In genomic region chr19:53870485-53870844, GRCh38 we compare ENCODE assay signal across 8 cellular contexts. TPM values are rescaled to one million over a fixed set of nuclear protein-coding genes. Genes with fewer than 3 reads are reported as not detected.
DNase-seq lines count a peak whose midpoint lies in the region; ATAC-seq, FAIRE-seq and TF ChIP-seq lines count a peak whose summit lies in the region.
"Had no signal": no experiment of that assay in that cellular context is flagged by ENCODE, and none has a peak within 500 bp of the region (broad histone marks: within the 10 kb centered on the region; RNA-seq: fewer than 3 reads in every experiment).

No MANE protein-coding gene starts in this region.

- H3K4me3 ChIP-seq in WERI-Rb-1 (ENCODE audit: low read depth, low read length) (peak overlapping the region; percentile 66), iPS-18c (ENCODE audit: insufficient read depth, low read depth, low read length) (peak overlapping the region; percentile 16; the same call in 1 of the 2 replicates), subcutaneous abdominal adipose tissue (ENCODE audit: low read depth in 1 of 5, low read length in 5 of 5) (peak overlapping the region; percentile 11 to 71 (median 54)), Karpas-422 (ENCODE audit: low read length) (no peak overlapping the region)

- H3K9me3 ChIP-seq in WERI-Rb-1 (ENCODE audit: severe bottlenecking): no peaks in the 10 kb centered on the region
- no peaks in the 10 kb centered on the region for H3K9me3 ChIP-seq in iPS-18c (ENCODE audit: control insufficient read depth, insufficient read depth, low read length)
- no peaks in the 10 kb centered on the region for H3K9me3 ChIP-seq in subcutaneous abdominal adipose tissue (ENCODE audit: control insufficient read depth in 5 of 5, low read length in 5 of 5)
- H3K9me3 ChIP-seq in Karpas-422 (ENCODE audit: low read length): no peaks in the 10 kb centered on the region

- H4K20me1 ChIP-seq in Karpas-422 (ENCODE audit: insufficient read depth, low read depth, low read length): no peaks in the 10 kb centered on the region

- no peak for TF ChIP-seq CTCF in WERI-Rb-1 (IDR thresholded peaks at IDR 0.05; ENCODE audit: low read depth, low read length)

- no peak overlapping the region for H3K4me2 ChIP-seq in Karpas-422 (ENCODE audit: low read depth, low read length, poor library complexity, severe bottlenecking)

- no peak for FAIRE-seq in HTR-8/SVneo (lab: Jason Lieb, UNC)

- no peaks in the 10 kb centered on the region for H3K79me2 ChIP-seq in Karpas-422 (ENCODE audit: low read length)

- no peaks in the 10 kb centered on the region for H3K9me2 ChIP-seq in Karpas-422 (replicated peaks; ENCODE audit: insufficient read depth, low read length)

- H3K36me3 ChIP-seq in WERI-Rb-1 (peaks cover 8% of the 10 kb centered on the region), subcutaneous abdominal adipose tissue (ENCODE audit: control insufficient read depth in 5 of 5, insufficient read depth in 5 of 5, low read length in 5 of 5) (peaks cover 3 to 45% (median 23%) of the 10 kb centered on the region in 5 donors), Karpas-422 (ENCODE audit: insufficient read depth, low read length) (no peaks in the 10 kb centered on the region)

- H3K4me1 ChIP-seq in subcutaneous abdominal adipose tissue (ENCODE audit: control insufficient read depth in 5 of 5, insufficient read depth in 5 of 5, low read length in 5 of 5) (peaks cover 2 to 62% (median 54%) of the 10 kb centered on the region in 5 donors), Karpas-422 (ENCODE audit: low read length) (peaks cover 5% of the 10 kb centered on the region)

- no peak overlapping the region for H2AFZ ChIP-seq in Karpas-422 (ENCODE audit: low read length)

- ATAC-seq in GM19035 (IDR thresholded peaks at IDR 0.05; ENCODE audit: unreplicated experiment): no peak

- H3K9ac ChIP-seq in subcutaneous abdominal adipose tissue (ENCODE audit: low read length in 5 of 5) (peak overlapping the region in 1 of 5 donors; percentile 62), Karpas-422 (ENCODE audit: low read length) (no peak overlapping the region)

- H3K27ac ChIP-seq in WERI-Rb-1 (peak overlapping the region; percentile 54), subcutaneous abdominal adipose tissue (ENCODE audit: low read depth, low read length) (no peak overlapping the region), Karpas-422 (ENCODE audit: low read length) (no peak overlapping the region)

- H3K27me3 ChIP-seq in WERI-Rb-1 (ENCODE audit: insufficient read depth, low read depth, severe bottlenecking): no peaks in the 10 kb centered on the region
- H3K27me3 ChIP-seq in subcutaneous abdominal adipose tissue (ENCODE audit: control insufficient read depth in 5 of 5, insufficient read depth in 4 of 5, low read length in 5 of 5): no peaks in the 10 kb centered on the region
- H3K27me3 ChIP-seq in Karpas-422 (ENCODE audit: low read length): no peaks in the 10 kb centered on the region

- DNase-seq in HUDEP-2 (lab: John Stamatoyannopoulos, UW; ENCODE audit: unreplicated experiment in 76 of 76) (peak in 58 of 76 experiments; percentile 11 to 75 (median 41)), WERI-Rb-1 (no peak), Karpas-422 (no peak), HTR-8/SVneo (ENCODE audit: insufficient read length, low spot score) (no peak)

RNA-seq across cellular contexts. Expression of gene MYADM, which starts 2.8 kb away (rescaled TPM):
- not detected in 2 replicates for total RNA-seq in Karpas-422 (2014; rRNA removed; shearing (Covaris generic); ENCODE audit: low replicate concordance)

RNA-seq across cellular contexts. Expression of gene PRKCG, which starts 11.5 kb away (rescaled TPM):
- total RNA-seq in Karpas-422 (2014; rRNA removed; shearing (Covaris generic); ENCODE audit: low replicate concordance): not detected in 2 replicates

RNA-seq across cellular contexts. Expression of gene CACNG7, which starts 38.6 kb away (rescaled TPM):
- not detected in 2 replicates for total RNA-seq in Karpas-422 (2014; rRNA removed; shearing (Covaris generic); ENCODE audit: low replicate concordance)
- total RNA-seq: renal cortical epithelial cell had no signal

RNA-seq across cellular contexts. Expression of gene NLRP12, which starts 46.4 kb away (rescaled TPM):
- total RNA-seq in Karpas-422 (2014; rRNA removed; shearing (Covaris generic); ENCODE audit: low replicate concordance): not detected in 2 replicates

Comparison
In these comparisons a context has a peak if more than half of its experiments do, and no peak if none do; other contexts are left out.
1. DNase-seq: peak in HUDEP-2 (58 of 76); none in WERI-Rb-1 (single experiment), Karpas-422 (single experiment) and HTR-8/SVneo (single experiment).